In genomic region chr17:41907185-41907556, GRCh38 we compare ENCODE assay signal across 1 cellular context.
A peak's percentile ranks its signal among the peaks of the same experiment; 100 is the strongest.
TF ChIP-seq lines count a peak whose summit lies in the region.

No MANE protein-coding gene starts in this region.

TF ChIP-seq in A549, 52 proteins besides CTCF, POLR2A, EP300 and RAD21 (continued from another document):
- peak; percentile 67; the same call in 1 of the 2 replicates for TF ChIP-seq MAX (IDR thresholded peaks at IDR 0.05)
